ENCODE assay signal across 15 cellular contexts in the genomic region with DNA sequence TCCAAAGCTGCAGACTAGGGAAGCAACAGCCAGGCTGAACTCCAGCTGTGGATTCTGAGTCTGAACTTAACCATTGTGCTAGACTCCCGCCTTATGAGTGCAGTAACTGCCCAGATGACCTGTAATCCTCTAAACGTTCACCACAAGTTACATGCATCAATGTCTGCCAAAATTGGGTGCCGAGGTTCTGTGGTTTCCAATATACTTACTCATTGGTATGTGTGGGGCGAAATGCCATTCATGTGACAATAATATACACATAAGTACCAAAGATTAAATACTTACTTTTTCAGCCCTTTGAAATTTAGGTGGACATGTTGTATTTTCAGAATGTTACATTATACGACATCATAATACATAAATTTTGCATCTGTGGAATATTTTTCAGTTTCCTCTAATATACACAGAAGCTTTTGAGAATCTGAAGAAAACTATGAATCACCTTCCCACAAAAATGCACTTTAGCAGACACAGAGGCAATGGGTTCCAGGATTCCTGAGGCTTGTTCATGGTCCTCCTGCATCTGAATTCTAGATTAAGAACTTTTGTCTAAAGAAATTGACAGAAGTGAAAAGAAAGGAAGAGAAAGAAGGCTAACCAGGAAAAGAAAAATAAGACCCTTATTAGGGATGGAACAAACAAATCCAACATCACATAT. TPM values are rescaled to one million over a fixed set of nuclear protein-coding genes. Genes with fewer than 3 reads are reported as not detected.
DNase-seq lines count a peak whose midpoint lies in the region; TF ChIP-seq lines count a peak whose summit lies in the region.
"Had no signal": no experiment of that assay in that cellular context is flagged by ENCODE, and none has a peak within 500 bp of the region (broad histone marks: within the 10 kb centered on the region; RNA-seq: fewer than 3 reads in every experiment).

No MANE protein-coding gene starts in this region.

- no peaks in the 10 kb centered on the region for H3K4me1 ChIP-seq in sigmoid colon
- H3K4me1 ChIP-seq: BLaER1 treated with 17β-estradiol and CSF1 and Interleukin-3, amounts not matched to agents 10 nM and 100 nM had no signal

- H3K4me1 Mint-ChIP-seq in activated CD4-positive, alpha-beta T cell treated with anti-CD3 and anti-CD28 coated beads, Interleukin-2, amount 10 ng/mL, durations not matched to agents 7 days and 5 days = no peaks in the 10 kb centered on the region

- no peak overlapping the region for H3K4me3 Mint-ChIP-seq in activated CD4-positive, alpha-beta T cell treated with anti-CD3 and anti-CD28 coated beads, Interleukin-2, amount 10 ng/mL, durations not matched to agents 7 days and 5 days
- H3K4me3 Mint-ChIP-seq: activated CD8-positive, alpha-beta T cell treated with anti-CD3 and anti-CD28 coated beads for 36 hours; endodermal cell; neural progenitor cell; T-helper 1 cell treated with Interleukin-12 subunit alpha and Interleukin-12 subunit beta and Interleukin-4 antibody, amounts not matched to agents 30 μg/mL and 1 μg/mL, for 36 hours had no signal

- H3K27ac Mint-ChIP-seq in activated CD4-positive, alpha-beta T cell treated with anti-CD3 and anti-CD28 coated beads, Interleukin-2, amount 10 ng/mL, durations not matched to agents 7 days and 5 days = no peak overlapping the region
- H3K27ac Mint-ChIP-seq: activated CD8-positive, alpha-beta T cell treated with anti-CD3 and anti-CD28 coated beads for 36 hours; endodermal cell; T-helper 1 cell treated with Interleukin-12 subunit alpha and Interleukin-12 subunit beta and Interleukin-4 antibody, amounts not matched to agents 30 μg/mL and 1 μg/mL, for 36 hours had no signal

- TF ChIP-seq EP300 in sigmoid colon (IDR thresholded peaks at IDR 0.05) = no peak

- TF ChIP-seq CTCF in AG04449 (IDR thresholded peaks at IDR 0.05; ENCODE audit: insufficient read depth, low read length, missing control alignments) = no peak
- TF ChIP-seq CTCF in sigmoid colon (IDR thresholded peaks at IDR 0.05) = no peak

- no peaks in the 10 kb centered on the region for H3K36me3 ChIP-seq in sigmoid colon
- H3K36me3 ChIP-seq: BLaER1 treated with 17β-estradiol and CSF1 and Interleukin-3, amounts not matched to agents 10 nM and 100 nM; neural progenitor cell; stomach had no signal

- CTCF ChIA-PET in AG04449 (lab: Yijun Ruan, JAX) = interaction anchor here (2.1 kb wide), 1 partner anchor 44 kb away, joined by 7 read pairs; no protein-coding TSS in a partner anchor
- CTCF ChIA-PET in activated CD4-positive, alpha-beta T cell treated with anti-CD3 and anti-CD28 coated beads, Interleukin-2, amount 10 ng/mL, durations not matched to agents 7 days and 5 days (lab: Charles Lee) = no interaction called here

- H3K27me3 Mint-ChIP-seq in activated CD4-positive, alpha-beta T cell treated with anti-CD3 and anti-CD28 coated beads, Interleukin-2, amount 10 ng/mL, durations not matched to agents 7 days and 5 days = no peaks in the 10 kb centered on the region

- intact Hi-C loops in sigmoid colon (cut with DNase I) = no loop called here

- 72 to 84% methylated on average over 5 of the region's 5 CpGs for WGBS in sigmoid colon, 2 donors

- H3K4me3 ChIP-seq in AG04449 (ENCODE audit: low read depth, low read length) (no peak overlapping the region), sigmoid colon (no peak overlapping the region)
- H3K4me3 ChIP-seq: BLaER1 treated with 17β-estradiol and CSF1 and Interleukin-3, amounts not matched to agents 10 nM and 100 nM; neural progenitor cell; stomach had no signal

- no peak overlapping the region for H3K27ac ChIP-seq in sigmoid colon
- H3K27ac ChIP-seq: BLaER1 treated with 17β-estradiol and CSF1 and Interleukin-3, amounts not matched to agents 10 nM and 100 nM; neural progenitor cell; stomach had no signal

- H3K36me3 Mint-ChIP-seq in activated CD4-positive, alpha-beta T cell treated with anti-CD3 and anti-CD28 coated beads, Interleukin-2, amount 10 ng/mL, durations not matched to agents 7 days and 5 days (ENCODE audit: low read depth) = no peaks in the 10 kb centered on the region
- H3K36me3 Mint-ChIP-seq: neural progenitor cell had no signal

- peak; percentile 88 for DNase-seq in AG04449 (ENCODE audit: low read depth, low spot score)
- peak; percentile 94 for DNase-seq in HS-5 (ENCODE audit: low read depth)
- DNase-seq in amniotic stem cell (lab: John Stamatoyannopoulos, UW) = peak; percentile 54
- peak; percentile 37 for DNase-seq in hepatic stellate cell (ENCODE audit: low spot score)
- no peak for DNase-seq in sigmoid colon
- no peak for DNase-seq in pons (ENCODE audit: low spot score)
- DNase-seq in NCI-H187 treated with DMSO at 0.1 percent for 48 hours (lab: John Stamatoyannopoulos, UW) = no peak
- no peak for DNase-seq in activated CD4-positive, alpha-beta T cell treated with anti-CD3 and anti-CD28 coated beads, Interleukin-2, amount 10 ng/mL, durations not matched to agents 7 days and 5 days
- DNase-seq: activated CD8-positive, alpha-beta T cell treated with anti-CD3 and anti-CD28 coated beads for 36 hours; activated naive CD4-positive, alpha-beta T cell treated with anti-CD3 and anti-CD28 coated beads, Interleukin-2, amount 50 U/mL, for 16 hours; endodermal cell; stomach had no signal

- POLR2A ChIA-PET in AG04449 (lab: Yijun Ruan, JAX) = interaction anchor here (1.0 kb wide), 1 partner anchor 10 kb away, joined by 3 read pairs; no protein-coding TSS in a partner anchor
- POLR2A ChIA-PET in activated CD4-positive, alpha-beta T cell treated with anti-CD3 and anti-CD28 coated beads, Interleukin-2, amount 10 ng/mL, durations not matched to agents 7 days and 5 days (lab: Charles Lee) = no interaction called here

- H3K27me3 ChIP-seq in sigmoid colon = no peaks in the 10 kb centered on the region
- H3K27me3 ChIP-seq: BLaER1 treated with 17β-estradiol and CSF1 and Interleukin-3, amounts not matched to agents 10 nM and 100 nM; neural progenitor cell; stomach had no signal

- no peak for TF ChIP-seq POLR2A in sigmoid colon (IDR thresholded peaks at IDR 0.05)

- no peaks in the 10 kb centered on the region for H3K9me3 Mint-ChIP-seq in activated CD4-positive, alpha-beta T cell treated with anti-CD3 and anti-CD28 coated beads, Interleukin-2, amount 10 ng/mL, durations not matched to agents 7 days and 5 days
- H3K9me3 Mint-ChIP-seq: activated CD8-positive, alpha-beta T cell treated with anti-CD3 and anti-CD28 coated beads for 36 hours; endodermal cell; neural progenitor cell; T-helper 1 cell treated with Interleukin-12 subunit alpha and Interleukin-12 subunit beta and Interleukin-4 antibody, amounts not matched to agents 30 μg/mL and 1 μg/mL, for 36 hours had no signal

- H3K9me3 ChIP-seq in sigmoid colon = no peaks in the 10 kb centered on the region
- H3K9me3 ChIP-seq: stomach had no signal

RNA-seq across cellular contexts. Expression of a gene that starts 31.7 kb away (rescaled TPM):
- total RNA-seq in sigmoid colon = 10 to 100 TPM in 2 of 4 donors, 1 to 10 TPM in 2; 6.3 to 14.0 (median 11.0) TPM
- polyA plus RNA-seq in sigmoid colon = 1 to 10 TPM in 1 of 3 donors, under 1 TPM in 2; 0.46 to 2.4 (median 0.98) TPM
- total RNA-seq in activated CD4-positive, alpha-beta T cell treated with anti-CD3 and anti-CD28 coated beads, Interleukin-2, amount 10 ng/mL, durations not matched to agents 7 days and 5 days = 1 to 10 TPM in 1 of 2 experiments, under 1 TPM in 1; 0.85 to 1.6 TPM

Comparison
In these comparisons a context has a peak if more than half of its experiments do, and no peak if none do; other contexts are left out.
1. DNase-seq: peak in AG04449 (single experiment), HS-5 (single experiment), amniotic stem cell (single experiment) and hepatic stellate cell (single experiment); none in sigmoid colon (single experiment), pons (single experiment), NCI-H187 treated with DMSO at 0.1 percent for 48 hours (single experiment) and activated CD4-positive, alpha-beta T cell treated with anti-CD3 and anti-CD28 coated beads, Interleukin-2, amount 10 ng/mL, durations not matched to agents 7 days and 5 days (single experiment).